ENCODE assay signal across 8 cellular contexts in genomic region chr20:20083796-20084195, GRCh38. TPM values are rescaled to one million over a fixed set of nuclear protein-coding genes. Genes with fewer than 3 reads are reported as not detected.
DNase-seq lines count a peak whose midpoint lies in the region; ATAC-seq and TF ChIP-seq lines count a peak whose summit lies in the region.

No MANE protein-coding gene starts in this region.

- H3K27ac ChIP-seq in neural progenitor cell, result no peak overlapping the region

- no peaks in the 10 kb centered on the region for H3K79me2 ChIP-seq in neural progenitor cell (ENCODE audit: low read depth)

- no peaks in the 10 kb centered on the region for H3K27me3 Mint-ChIP-seq in neural progenitor cell (ENCODE audit: insufficient read depth, low read depth)

- TF ChIP-seq CTCF in neural progenitor cell (IDR thresholded peaks at IDR 0.05), result peak; percentile 77

- no peak overlapping the region for H3K9ac ChIP-seq in neural progenitor cell

- no peaks in the 10 kb centered on the region for H3K9me3 Mint-ChIP-seq in neural progenitor cell

- H3K4me3 Mint-ChIP-seq in neural progenitor cell, result no peak overlapping the region

- no peaks in the 10 kb centered on the region for H3K36me3 ChIP-seq in neural progenitor cell

- ATAC-seq in GM18867 (IDR thresholded peaks at IDR 0.05; ENCODE audit: unreplicated experiment), result peak; percentile 51
- peak; percentile 37 for ATAC-seq in esophagus mucosa
- no peak for ATAC-seq in HG03378 (IDR thresholded peaks at IDR 0.05; ENCODE audit: unreplicated experiment)

- H3K27me3 ChIP-seq in neural progenitor cell, result peaks cover 10% of the 10 kb centered on the region

- peaks cover 2% of the 10 kb centered on the region for H3K4me1 Mint-ChIP-seq in neural progenitor cell

- no peaks in the 10 kb centered on the region for H4K20me1 ChIP-seq in neural progenitor cell (ENCODE audit: low read depth)

- no peak overlapping the region for H3K27ac Mint-ChIP-seq in neural progenitor cell

- no peak overlapping the region for H3K4me2 ChIP-seq in neural progenitor cell

- in situ Hi-C loops in ACHN (cut with HindIII; ENCODE audit: low pct_ligation_motif_present, low pct_unique_long_range_greater_than_20kb, low sequenced_read_pairs), result no loop called here

- peaks cover 2% of the 10 kb centered on the region for H3K36me3 Mint-ChIP-seq in neural progenitor cell

- peak; percentile 48 for DNase-seq in ACHN
- DNase-seq in NCI-H1417 (lab: John Stamatoyannopoulos, UW), result peak; percentile 38 to 87 (median 57)
- DNase-seq in SK-N-DZ (ENCODE audit: low spot score), result peak; percentile 60
- peak; percentile 58 for DNase-seq in neural progenitor cell (ENCODE audit: low spot score)
- DNase-seq in stimulated activated CD4-positive, alpha-beta T cell treated with anti-CD3 and anti-CD28 coated beads, Interleukin-15, amount 100 ng/mL, for 24 hours, result no peak

- H2AFZ ChIP-seq in neural progenitor cell (replicated peaks), result no peak overlapping the region

- no peaks in the 10 kb centered on the region for H3F3A ChIP-seq in neural progenitor cell (ENCODE audit: low read depth)

- H3K9me3 ChIP-seq in neural progenitor cell (ENCODE audit: low read depth), result no peaks in the 10 kb centered on the region

- H3K4me1 ChIP-seq in neural progenitor cell, result no peaks in the 10 kb centered on the region

- no peak overlapping the region for H3K4me3 ChIP-seq in neural progenitor cell

RNA-seq across cellular contexts. Expression of gene CFAP61, which starts 31.5 kb away (rescaled TPM):
- polyA plus RNA-seq in SK-N-DZ (2014; cell fraction: cytosol; rRNA removed), result 0.90 and 1.8 TPM in 2 replicates
- polyA plus RNA-seq in SK-N-DZ (2014; cell fraction: nucleus; rRNA removed), result 0.18 TPM in 1 of 2 replicates, not detected in the other
- not detected for total RNA-seq in esophagus mucosa
- total RNA-seq in neural progenitor cell (ENCODE audit: low replicate concordance), result 0.53 TPM in 1 of 2 replicates, not detected in the other

RNA-seq across cellular contexts. Expression of gene CRNKL1, which starts 31.5 kb away (rescaled TPM):
- polyA plus RNA-seq in SK-N-DZ (2014; cell fraction: cytosol; rRNA removed), result 35.6 and 37.3 TPM in 2 replicates
- 18.2 and 19.3 TPM in 2 replicates for polyA plus RNA-seq in SK-N-DZ (2014; cell fraction: nucleus; rRNA removed)
- total RNA-seq in esophagus mucosa (9.8 TPM), neural progenitor cell (ENCODE audit: low replicate concordance) (27.9 and 45.0 TPM in 2 replicates)
